ENCODE assay signal across 11 cellular contexts in genomic region chr4:127624176-127624575, GRCh38. TPM values are rescaled to one million over a fixed set of nuclear protein-coding genes. Genes with fewer than 3 reads are reported as not detected.
DNase-seq lines count a peak whose midpoint lies in the region; ATAC-seq and TF ChIP-seq lines count a peak whose summit lies in the region.
"Had no signal": no experiment of that assay in that cellular context is flagged by ENCODE, and none has a peak within 500 bp of the region (broad histone marks: within the 10 kb centered on the region; RNA-seq: fewer than 3 reads in every experiment).

No MANE protein-coding gene starts in this region.

- DNase-seq in chondrocyte (ENCODE audit: low spot score) (no peak), nephron progenitor cell (no peak), Peyer's patch (no peak), ovary (no peak), cerebellar nuclear complex (lab: John Stamatoyannopoulos, UW) (no peak)
- DNase-seq: GDM1, NCI-H146 had no signal

- H3K79me2 ChIP-seq in ACC112 (ENCODE audit: control insufficient read depth, insufficient read depth, low read length, unreplicated experiment) = no peaks in the 10 kb centered on the region

- TF ChIP-seq CTCF in chondrocyte (IDR thresholded peaks at IDR 0.05) = no peak
- TF ChIP-seq CTCF in nephron progenitor cell (IDR thresholded peaks at IDR 0.05) = no peak
- no peak for TF ChIP-seq CTCF in Peyer's patch (IDR thresholded peaks at IDR 0.05)
- no peak for TF ChIP-seq CTCF in ovary (IDR thresholded peaks at IDR 0.05)

- peak overlapping the region; percentile 34; the same call in 1 of the 2 replicates for H3K27ac ChIP-seq in ACC112 (ENCODE audit: low read depth, low read length)
- H3K27ac ChIP-seq in HUES64 (ENCODE audit: low read depth, low read length) = no peak overlapping the region
- no peak overlapping the region for H3K27ac ChIP-seq in Peyer's patch
- no peak overlapping the region for H3K27ac ChIP-seq in ovary

- H3K9ac ChIP-seq in HUES64 (ENCODE audit: low read depth, low read length) = no peak overlapping the region

- TF ChIP-seq POLR2A in Peyer's patch (IDR thresholded peaks at IDR 0.05) = no peak
- TF ChIP-seq POLR2A in ovary (IDR thresholded peaks at IDR 0.05) = no peak

- H3K4me3 ChIP-seq in ACC112 (ENCODE audit: low read depth, low read length) (peak overlapping the region; percentile 90), HUES64 (ENCODE audit: low read length) (peak overlapping the region; percentile 56), Peyer's patch (no peak overlapping the region), ovary (no peak overlapping the region)

- no peak for ATAC-seq in GM21786 (IDR thresholded peaks at IDR 0.05; ENCODE audit: unreplicated experiment)
- ATAC-seq: activated naive CD4-positive, alpha-beta T cell treated with anti-CD3 and anti-CD28 coated beads, Interleukin-2, amount 50 U/mL, for 72 hours had no signal

- intact Hi-C loops in ovary (cut with DNase I) = no loop called here

- H3K4me3 Mint-ChIP-seq in chondrocyte (ENCODE audit: unreplicated experiment) (peak overlapping the region; percentile 81), nephron progenitor cell (peak overlapping the region; percentile 86)

- H3K9me3 Mint-ChIP-seq in chondrocyte (ENCODE audit: low read depth) (no peaks in the 10 kb centered on the region), nephron progenitor cell (no peaks in the 10 kb centered on the region)
- H3K9me3 Mint-ChIP-seq: activated naive CD4-positive, alpha-beta T cell treated with anti-CD3 and anti-CD28 coated beads, Interleukin-2, amount 50 U/mL, for 72 hours had no signal

- peaks cover 12% of the 10 kb centered on the region for H3K4me1 Mint-ChIP-seq in chondrocyte (ENCODE audit: low read depth)
- peaks cover 14% of the 10 kb centered on the region for H3K4me1 Mint-ChIP-seq in nephron progenitor cell

- H3K27me3 ChIP-seq in ACC112 (ENCODE audit: insufficient read depth, low read length) (no peaks in the 10 kb centered on the region; the same call in 1 of the 2 replicates), HUES64 (ENCODE audit: insufficient read depth, low read length) (peaks cover 52% of the 10 kb centered on the region), Peyer's patch (peaks cover 0 to 9% of the 10 kb centered on the region in 2 donors), ovary (no peaks in the 10 kb centered on the region)

- no peak for TF ChIP-seq EP300 in ovary (IDR thresholded peaks at IDR 0.05)

- 76% methylated on average over 8 of the region's 8 CpGs for WGBS in HUES64
- WGBS in ovary, 3 donors = 54 to 63% (median 60%) methylated on average over 8 of the region's 8 CpGs

- peaks cover 6% of the 10 kb centered on the region for H3K4me1 ChIP-seq in ACC112 (ENCODE audit: control insufficient read depth, insufficient read depth, low read length, unreplicated experiment)
- no peaks in the 10 kb centered on the region for H3K4me1 ChIP-seq in HUES64 (ENCODE audit: insufficient read depth, low read length)
- peaks cover 0 to 9% (median 0%) of the 10 kb centered on the region in 4 donors for H3K4me1 ChIP-seq in Peyer's patch
- no peaks in the 10 kb centered on the region for H3K4me1 ChIP-seq in ovary (ENCODE audit: insufficient read depth)

- H3K27ac Mint-ChIP-seq in chondrocyte (ENCODE audit: unreplicated experiment) (no peak overlapping the region), nephron progenitor cell (no peak overlapping the region)
- H3K27ac Mint-ChIP-seq: activated naive CD4-positive, alpha-beta T cell treated with anti-CD3 and anti-CD28 coated beads, Interleukin-2, amount 50 U/mL, for 72 hours had no signal

- H3K27me3 Mint-ChIP-seq in chondrocyte (ENCODE audit: low read depth) (peaks cover 21% of the 10 kb centered on the region), nephron progenitor cell (ENCODE audit: low read depth, poor library complexity) (peaks cover 60% of the 10 kb centered on the region)

- no peaks in the 10 kb centered on the region for H3K9me3 ChIP-seq in HUES64 (ENCODE audit: insufficient read depth, low read depth, low read length)
- H3K9me3 ChIP-seq in Peyer's patch = no peaks in the 10 kb centered on the region
- no peaks in the 10 kb centered on the region for H3K9me3 ChIP-seq in ovary

- peak overlapping the region; percentile 98 for H2AFZ ChIP-seq in ACC112 (ENCODE audit: low read length, unreplicated experiment)

- H3K36me3 Mint-ChIP-seq in chondrocyte (ENCODE audit: low read depth) = no peaks in the 10 kb centered on the region
- H3K36me3 Mint-ChIP-seq in nephron progenitor cell (ENCODE audit: low read depth) = no peaks in the 10 kb centered on the region

- H3K36me3 ChIP-seq in ACC112 (ENCODE audit: insufficient read depth, low read length) = no peaks in the 10 kb centered on the region
- H3K36me3 ChIP-seq in HUES64 (ENCODE audit: insufficient read depth, low read length) = no peaks in the 10 kb centered on the region
- no peaks in the 10 kb centered on the region for H3K36me3 ChIP-seq in Peyer's patch
- H3K36me3 ChIP-seq in ovary = no peaks in the 10 kb centered on the region

RNA-seq across cellular contexts. Expression of gene INTU, which starts 8.6 kb away (rescaled TPM):
- polyA plus RNA-seq in HUES64 (2013, experiment 1 of 2) = 5.2 TPM
- polyA plus RNA-seq in HUES64 (2013, experiment 2 of 2) = 7.7 TPM
- total RNA-seq in chondrocyte (6.1 to 11.4 TPM (median 10.9 TPM) in 3 replicates), Peyer's patch (10 to 100 TPM in 1 of 4 donors, 1 to 10 TPM in 3; 1.6 to 14.9 (median 2.3) TPM), ovary (10 to 100 TPM in 6 of 7 donors, 1 to 10 TPM in 1; 8.8 to 23.2 (median 13.3) TPM)
- polyA plus RNA-seq in ovary = 1 to 10 TPM; 5.5 to 9.1 TPM

Comparison
In these comparisons a context has a peak if more than half of its experiments do, and no peak if none do; other contexts are left out.
1. H3K4me3 ChIP-seq: peak in ACC112 (single experiment) and HUES64 (single experiment); none in Peyer's patch (0 of 4) and ovary (single experiment).